ENCODE assay signal across 9 cellular contexts in genomic region chr5:76960004-76960625, GRCh38. TPM values are rescaled to one million over a fixed set of nuclear protein-coding genes. Genes with fewer than 3 reads are reported as not detected.
A peak's percentile ranks its signal among the peaks of the same experiment; 100 is the strongest.
DNase-seq lines count a peak whose midpoint lies in the region; ATAC-seq, FAIRE-seq and TF ChIP-seq lines count a peak whose summit lies in the region.
"Had no signal": no experiment of that assay in that cellular context is flagged by ENCODE, and none has a peak within 500 bp of the region (broad histone marks: within the 10 kb centered on the region; RNA-seq: fewer than 3 reads in every experiment).

No MANE protein-coding gene starts in this region.

- no peaks in the 10 kb centered on the region; a peak in 2 of 4 replicates for H3K27me3 ChIP-seq in GM12878 (replicated peaks in 1 of 2; ENCODE audit: control insufficient read depth in 2 of 2, insufficient read depth in 2 of 2, low read length in 1 of 2)

- H3K79me2 ChIP-seq in GM12878 (ENCODE audit: control insufficient read depth, insufficient read depth, low read length): no peaks in the 10 kb centered on the region

- in situ Hi-C loops in KBM-7 (cut with MboI; ENCODE audit: low pct_unique_long_range_greater_than_20kb, low sequenced_read_pairs): no loop called here
- in situ Hi-C loops in GM12878 (cut with MboI): no loop called here

- no peak for TF ChIP-seq RAD21 in GM12878 (IDR thresholded peaks at IDR 0.05; ENCODE audit: insufficient read depth, low read depth, low read length)

- POLR2A ChIA-PET in GM12878 (lab: Charles Lee): no interaction called here

- H3K9ac ChIP-seq in GM12878 (ENCODE audit: control insufficient read depth, insufficient read depth, low read length): no peak overlapping the region

- intact Hi-C loops in GM12878 (cut with micrococcal nuclease; ENCODE audit: unreplicated experiment): no loop called here
- intact Hi-C loops in posterior vena cava (cut with DNase I): no loop called here

- peaks cover 13% of the 10 kb centered on the region for H3K4me1 ChIP-seq in GM12878 (ENCODE audit: control insufficient read depth, insufficient read depth, low read length)

- DNase-seq in COLO829 (ENCODE audit: low spot score): peak; percentile 19
- DNase-seq in GM20000 (ENCODE audit: low spot score): peak; percentile 57
- DNase-seq in KBM-7: peak; percentile 87
- DNase-seq in GM12878 (ENCODE audit: low read depth, low spot score): no peak
- DNase-seq in posterior vena cava (ENCODE audit: low spot score): no peak
- DNase-seq in DMS53 (lab: John Stamatoyannopoulos, UW): no peak
- DNase-seq in pons (ENCODE audit: low spot score): no peak
- no peak for DNase-seq in SW 1271 (lab: John Stamatoyannopoulos, UW)

- TF ChIP-seq EP300 in GM12878 (IDR thresholded peaks at IDR 0.05; ENCODE audit: borderline replicate concordance in 1 of 2, control insufficient read depth in 1 of 2, low read depth in 2 of 2, low read length in 2 of 2): no peak

- H4K20me1 ChIP-seq in GM12878 (ENCODE audit: control insufficient read depth, insufficient read depth): no peaks in the 10 kb centered on the region

- no peak overlapping the region for H3K27ac ChIP-seq in GM12878 (ENCODE audit: control insufficient read depth, insufficient read depth)

- TF ChIP-seq POLR2A in GM12878 (IDR thresholded peaks at IDR 0.05; ENCODE audit: low read depth, low read length): no peak

- H3K9me3 ChIP-seq in GM12878 (replicated peaks; ENCODE audit: control insufficient read depth, insufficient read depth, low read length): no peaks in the 10 kb centered on the region

- SMC1A ChIA-PET in GM12878 (lab: Charles Lee; ENCODE audit: uncharacterized antibody, unreplicated experiment): no interaction called here

- no TSS peak for BruUV-seq in GM12878 (replicated peaks; lab: Mats Ljungman, UMichigan)

- H3K36me3 ChIP-seq in GM12878 (ENCODE audit: control insufficient read depth in 2 of 2, insufficient read depth in 2 of 2, low read length in 1 of 2): no peaks in the 10 kb centered on the region

- no peak overlapping the region for H2AFZ ChIP-seq in GM12878 (ENCODE audit: control insufficient read depth, low read depth, low read length)

- TF ChIP-seq CTCF in GM20000 (IDR thresholded peaks at IDR 0.05; ENCODE audit: extremely low read depth, missing control alignments) (no peak), GM12878 (IDR thresholded peaks at IDR 0.05 in 2 of 3, conservative IDR thresholded peaks at IDR 0.05 in 1 of 3; ENCODE audit: control insufficient read depth in 2 of 3, extremely low read depth in 1 of 3, insufficient read depth in 1 of 3, low read depth in 3 of 3, low read length in 3 of 3) (no peak)

- RAD21 ChIA-PET in GM12878 (lab: Charles Lee; ENCODE audit: unreplicated experiment): no interaction called here

- ATAC-seq in GM12878: peak; percentile 97

- CTCF ChIA-PET in GM12878 (lab: Yijun Ruan, JAX): no interaction called here

- H3K4me2 ChIP-seq in GM12878 (ENCODE audit: control insufficient read depth, insufficient read depth): no peak overlapping the region

- WGBS in GM12878 (ENCODE audit: insufficient coverage, insufficient replicate concordance, low lambda C conversion rate, missing lambda C conversion rate): 32% methylated on average over 3 of the region's 3 CpGs

- no peak for FAIRE-seq in GM12878 (lab: Jason Lieb, UNC)
- FAIRE-seq: colon had no signal

- H3K4me3 ChIP-seq in GM12878: no peak overlapping the region

TF ChIP-seq in GM12878, 131 proteins besides CTCF, POLR2A, EP300 and RAD21:
- no peak for TF ChIP-seq MEF2A (IDR thresholded peaks at IDR 0.05; ENCODE audit: insufficient read depth, low read depth, low read length)
- no peak for TF ChIP-seq ATF2 (IDR thresholded peaks at IDR 0.05; ENCODE audit: low read length)
- peak; percentile 36; the same call in 1 of the 2 replicates for TF ChIP-seq PAX5 (IDR thresholded peaks at IDR 0.05; ENCODE audit: borderline replicate concordance, low read depth, low read length)
- peak; percentile 74 for TF ChIP-seq RUNX3 (IDR thresholded peaks at IDR 0.05; ENCODE audit: low read length)
- TF ChIP-seq SUPT20H (IDR thresholded peaks at IDR 0.05; ENCODE audit: borderline replicate concordance, control insufficient read depth, low read depth, low read length): no peak
- no peak for TF ChIP-seq USF1 (IDR thresholded peaks at IDR 0.05; ENCODE audit: borderline replicate concordance, extremely low read length, insufficient read depth, low read depth, low read length)

RNA-seq across cellular contexts. Expression of gene CRHBP, which starts 7.3 kb away (rescaled TPM):
- total RNA-seq in GM12878 (2013; cell fraction: nucleolus; rRNA removed): 4.2 and 4.7 TPM in 2 replicates
- not detected in 2 replicates for total RNA-seq in GM12878 (2014; rRNA removed)
- 0.09 TPM in 1 of 2 replicates, not detected in the other for total RNA-seq in GM12878 (2014; rRNA removed; fragmentation: Illumina TruSeq; extraction: Trizol)
- not detected in 2 replicates for total RNA-seq in GM12878 (2021)
- 0.58 TPM for polyA plus RNA-seq in GM12878 (2011; ENCODE audit: low read depth)
- 0.04 and 0.24 TPM in 2 replicates for polyA plus RNA-seq in GM12878 (2011; rRNA removed)
- 0.03 TPM in 1 of 2 replicates, not detected in the other for polyA plus RNA-seq in GM12878 (2011; cell fraction: cytosol; rRNA removed)
- 0.64 and 0.99 TPM in 2 replicates for polyA plus RNA-seq in GM12878 (2011; cell fraction: nucleus; rRNA removed)
- polyA plus RNA-seq in GM12878 (2012): 0.06 and 0.09 TPM in 2 replicates
- polyA plus RNA-seq in GM12878 (2014; fragmentation: Illumina TruSeq; extraction: Trizol): not detected in 2 replicates
- polyA plus RNA-seq in GM12878 (2014; fragmentation: Nextera tagmentation; extraction: Ambion mirVana): not detected
- 0.11 and 0.32 TPM in 2 replicates for polyA plus RNA-seq in GM12878 (2014; rRNA removed)
- not detected for polyA plus RNA-seq in GM12878 (2016; fragmentation: Nextera tagmentation; extraction: Ambion mirVana)
- 0.21 and 1.5 TPM in 2 replicates for polyA minus RNA-seq in GM12878 (2011; rRNA and poly(A)+ RNA removed)
- not detected in 2 replicates for polyA minus RNA-seq in GM12878 (2011; cell fraction: cytosol; rRNA and poly(A)+ RNA removed)
- not detected in 2 replicates for polyA minus RNA-seq in GM12878 (2011; cell fraction: nucleus; rRNA and poly(A)+ RNA removed)
- total RNA-seq in posterior vena cava: under 1 TPM; 0.62 to 0.83 TPM

Comparison
In these comparisons a context has a peak if more than half of its experiments do, and no peak if none do; other contexts are left out.
1. DNase-seq: peak in COLO829 (single experiment), GM20000 (single experiment) and KBM-7 (single experiment); none in GM12878 (single experiment), posterior vena cava (single experiment), DMS53 (single experiment), pons (single experiment) and SW 1271 (0 of 2).